Comparison of ENCODE assay signal across 9 cellular contexts in the genomic region with DNA sequence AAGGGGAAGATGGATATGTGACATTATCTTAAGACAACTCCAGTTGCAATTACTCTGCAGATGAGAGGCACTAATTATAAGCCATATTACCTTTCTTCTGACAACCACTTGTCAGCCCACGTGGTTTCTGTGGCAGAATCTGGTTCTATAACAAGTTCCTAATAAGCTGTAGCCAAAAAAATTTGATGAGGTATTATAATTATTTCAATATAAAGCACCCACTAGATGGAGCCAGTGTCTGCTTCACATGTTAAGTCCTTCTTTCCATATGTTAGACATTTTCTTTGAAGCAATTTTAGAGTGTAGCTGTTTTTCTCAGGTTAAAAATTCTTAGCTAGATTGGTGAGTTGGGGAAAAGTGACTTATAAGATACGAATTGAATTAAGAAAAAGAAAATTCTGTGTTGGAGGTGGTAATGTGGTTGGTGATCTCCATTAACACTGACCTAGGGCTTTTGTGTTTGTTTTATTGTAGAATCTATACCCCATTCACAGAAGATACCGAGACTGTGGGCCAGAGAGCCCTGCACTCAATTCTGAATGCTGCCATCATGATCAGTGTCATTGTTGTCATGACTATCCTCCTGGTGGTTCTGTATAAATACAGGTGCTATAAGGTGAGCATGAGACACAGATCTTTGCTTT. TPM values are rescaled to one million over a fixed set of nuclear protein-coding genes. Genes with fewer than 3 reads are reported as not detected.
DNase-seq lines count a peak whose midpoint lies in the region; ATAC-seq and TF ChIP-seq lines count a peak whose summit lies in the region.
"Had no signal": no experiment of that assay in that cellular context is flagged by ENCODE, and none has a peak within 500 bp of the region (broad histone marks: within the 10 kb centered on the region; RNA-seq: fewer than 3 reads in every experiment).

No MANE protein-coding gene starts in this region.

- peaks cover 14% of the 10 kb centered on the region for H3K36me3 ChIP-seq in smooth muscle cell (ENCODE audit: low read depth)

- no peak overlapping the region for H3K27ac Mint-ChIP-seq in Calu3 (ENCODE audit: unreplicated experiment)
- H3K27ac Mint-ChIP-seq: T-helper 1 cell treated with Interleukin-12 subunit alpha and Interleukin-12 subunit beta and Interleukin-4 antibody, amounts not matched to agents 30 μg/mL and 1 μg/mL, for 36 hours had no signal

- H3K4me1 ChIP-seq in smooth muscle cell (ENCODE audit: low read depth) = no peaks in the 10 kb centered on the region

- DNase-seq in Calu3 (no peak), HEK293T (ENCODE audit: extremely low spot score) (peak; percentile 19), SK-MEL-5 (ENCODE audit: low read depth, low spot score) (peak; percentile 61), fibroblast of the conjunctiva (ENCODE audit: low read depth) (peak; percentile 57), smooth muscle cell (lab: John Stamatoyannopoulos, UW; ENCODE audit: unreplicated experiment) (no peak)

- no TSS peak for BruUV-seq in Calu3 (replicated peaks; lab: Mats Ljungman, UMichigan)

- no peaks in the 10 kb centered on the region for H3K79me2 ChIP-seq in smooth muscle cell (ENCODE audit: low read depth)

- no peaks in the 10 kb centered on the region for H3K27me3 ChIP-seq in smooth muscle cell (ENCODE audit: low read depth)

- H4K20me1 ChIP-seq in smooth muscle cell (ENCODE audit: low read depth) = peaks cover 4% of the 10 kb centered on the region

- WGBS in smooth muscle cell (ENCODE audit: low lambda C conversion rate) = 89% methylated on average over 3 of the region's 3 CpGs

- H3K4me1 Mint-ChIP-seq in Calu3 (ENCODE audit: low read depth, unreplicated experiment) = no peaks in the 10 kb centered on the region

- no peak overlapping the region for H2AFZ ChIP-seq in smooth muscle cell (ENCODE audit: low read depth)

- ATAC-seq in HG03342 (IDR thresholded peaks at IDR 0.05; ENCODE audit: unreplicated experiment) = no peak
- ATAC-seq in HG03378 (IDR thresholded peaks at IDR 0.05; ENCODE audit: unreplicated experiment) = no peak
- ATAC-seq in GM19397 (IDR thresholded peaks at IDR 0.05; ENCODE audit: unreplicated experiment) = no peak

- no peaks in the 10 kb centered on the region for H3K9me3 Mint-ChIP-seq in Calu3 (ENCODE audit: low read depth, unreplicated experiment)
- H3K9me3 Mint-ChIP-seq: T-helper 1 cell treated with Interleukin-12 subunit alpha and Interleukin-12 subunit beta and Interleukin-4 antibody, amounts not matched to agents 30 μg/mL and 1 μg/mL, for 36 hours had no signal

- H3K4me2 ChIP-seq in smooth muscle cell = no peak overlapping the region

- H3K9ac ChIP-seq in smooth muscle cell (ENCODE audit: low read depth) = no peak overlapping the region

- CTCF ChIA-PET in Calu3 (lab: Charles Lee) (interaction anchor here (0.5 to 1.6 kb wide), 5 partner anchors 94 to 299 kb away, joined by 3 to 6 read pairs (median 3); no protein-coding TSS in a partner anchor), HEK293T (lab: Yijun Ruan, JAX) (interaction anchor here (0.7 to 1.8 kb wide), 4 partner anchors 9 to 353 kb away, joined by 3 to 16 read pairs (median 4); no protein-coding TSS in a partner anchor)

- no peaks in the 10 kb centered on the region for H3K27me3 Mint-ChIP-seq in Calu3 (ENCODE audit: unreplicated experiment)

- H3F3A ChIP-seq in smooth muscle cell (ENCODE audit: low read depth) = no peaks in the 10 kb centered on the region

- TF ChIP-seq CTCF in Calu3 (IDR thresholded peaks at IDR 0.05; ENCODE audit: unreplicated experiment) (peak; percentile 6), smooth muscle cell (IDR thresholded peaks at IDR 0.05; ENCODE audit: borderline replicate concordance, insufficient read depth, poor library complexity, severe bottlenecking) (peak; percentile 50)

- no peak overlapping the region for H3K4me3 Mint-ChIP-seq in Calu3 (ENCODE audit: low read depth, unreplicated experiment)
- H3K4me3 Mint-ChIP-seq: T-helper 1 cell treated with Interleukin-12 subunit alpha and Interleukin-12 subunit beta and Interleukin-4 antibody, amounts not matched to agents 30 μg/mL and 1 μg/mL, for 36 hours had no signal

- POLR2A ChIA-PET in HEK293T (lab: Yijun Ruan, JAX) = interaction anchor here (1.0 kb wide), 1 partner anchor 678 kb away, joined by 3 read pairs; the partner anchor contains the start of gene PTGR2

- intact Hi-C loops in Calu3 (cut with micrococcal nuclease; ENCODE audit: unreplicated experiment) = loop anchor here (1.0 kb wide), 1 partner anchor 299 kb away; no protein-coding TSS in a partner anchor

- H3K4me3 ChIP-seq in smooth muscle cell = no peak overlapping the region

- in situ Hi-C loops in SK-MEL-5 (cut with HindIII; ENCODE audit: low pct_unique_long_range_greater_than_20kb, low sequenced_read_pairs) = no loop called here

- peaks cover 29% of the 10 kb centered on the region for H3K36me3 Mint-ChIP-seq in Calu3 (ENCODE audit: insufficient read depth, unreplicated experiment)

- H3K9me3 ChIP-seq in smooth muscle cell (replicated peaks; ENCODE audit: low read depth) = no peaks in the 10 kb centered on the region

- H3K27ac ChIP-seq in smooth muscle cell (ENCODE audit: low read depth) = no peak overlapping the region

TF ChIP-seq in HEK293T, 16 proteins besides CTCF, POLR2A, EP300 and RAD21:
- no peak for TF ChIP-seq NFRKB (IDR thresholded peaks at IDR 0.05)

RNA-seq across cellular contexts. Expression of gene PSEN1, which starts 36.9 kb away (rescaled TPM):
- total RNA-seq in Calu3 (2022) (68.3 and 69.5 TPM in 2 replicates), smooth muscle cell (40.6 and 55.1 TPM in 2 replicates)
- total RNA-seq in SK-MEL-5 (2014; rRNA removed; shearing (Covaris generic)) = 31.2 and 31.4 TPM in 2 replicates
- 27.4 and 29.8 TPM in 2 replicates for polyA plus RNA-seq in SK-MEL-5 (2015; cell fraction: cytosol; rRNA removed)
- polyA plus RNA-seq in SK-MEL-5 (2015; cell fraction: nucleus; rRNA removed) = 19.9 and 21.2 TPM in 2 replicates
- 34.5 and 37.7 TPM in 2 replicates for polyA plus RNA-seq in smooth muscle cell

Comparison
In these comparisons a context has a peak if more than half of its experiments do, and no peak if none do; other contexts are left out.
1. DNase-seq: peak in HEK293T (single experiment), SK-MEL-5 (single experiment) and fibroblast of the conjunctiva (single experiment); none in Calu3 (single experiment) and smooth muscle cell (single experiment).